ENCODE assay signal across 8 cellular contexts in genomic region chr1:182301467-182302198, GRCh38.
DNase-seq lines count a peak whose midpoint lies in the region; ATAC-seq lines count a peak whose summit lies in the region.

No MANE protein-coding gene starts in this region.

- no peak for ATAC-seq in GM21367 (IDR thresholded peaks at IDR 0.05; ENCODE audit: unreplicated experiment)
- no peak for ATAC-seq in HG02759 (IDR thresholded peaks at IDR 0.05; ENCODE audit: unreplicated experiment)

- peak; percentile 83 for DNase-seq in DMS 273 (lab: John Stamatoyannopoulos, UW; ENCODE audit: unreplicated experiment)
- peak; percentile 93 for DNase-seq in Jurkat, Clone E6-1 (ENCODE audit: low read depth, low spot score)
- peak in 39 of 56 donors; percentile 9 to 81 (median 38) for DNase-seq in amygdala (lab: John Stamatoyannopoulos, UW)
- peak; percentile 75 for DNase-seq in inferior parietal cortex (ENCODE audit: extremely low spot score)
- DNase-seq in NCI-H1930 (lab: John Stamatoyannopoulos, UW) = no peak
- no peak for DNase-seq in kidney tubule cell (ENCODE audit: low spot score)

- peak overlapping the region; percentile 35 for H3K4me3 ChIP-seq in Jurkat, Clone E6-1 (ENCODE audit: low read length)

Comparison
In these comparisons a context has a peak if more than half of its experiments do, and no peak if none do; other contexts are left out.
1. DNase-seq: peak in DMS 273 (single experiment), Jurkat, Clone E6-1 (single experiment), amygdala (39 of 56) and inferior parietal cortex (single experiment); none in NCI-H1930 (0 of 2) and kidney tubule cell (single experiment).